8 cellular contexts compared by ENCODE assay signal in genomic region chr11:132008226-132008625, GRCh38.
"Had no signal": no experiment of that assay in that cellular context is flagged by ENCODE, and none has a peak within 500 bp of the region (broad histone marks: within the 10 kb centered on the region; RNA-seq: fewer than 3 reads in every experiment).

No MANE protein-coding gene starts in this region.

- H3K27ac Mint-ChIP-seq: HFFc6 had no signal

- H3K9me3 ChIP-seq: HAP-1 had no signal

- H3K4me3 ChIP-seq: HAP-1 had no signal

- H3K4me1 ChIP-seq: HAP-1 had no signal

- ATAC-seq: HCT116 had no signal

- DNase-seq: GOT3, H7, HFFc6, IMR-90, KBM-7 had no signal

- H3K9me3 Mint-ChIP-seq: HFFc6 had no signal

- H3K4me3 Mint-ChIP-seq: HFFc6 had no signal

- H3K27ac ChIP-seq: HL-60 had no signal

- H3K36me3 ChIP-seq: HAP-1 had no signal
